29 cellular contexts compared by ENCODE assay signal in genomic region chr15:96460106-96460505, GRCh38.
"Had no signal": no experiment of that assay in that cellular context is flagged by ENCODE, and none has a peak within 500 bp of the region (broad histone marks: within the 10 kb centered on the region; RNA-seq: fewer than 3 reads in every experiment).

No MANE protein-coding gene starts in this region.

- H3K9me3 Mint-ChIP-seq: activated CD4-positive, alpha-beta memory T cell treated with anti-CD3 and anti-CD28 coated beads for 36 hours; activated CD4-positive, alpha-beta T cell treated with anti-CD3 and anti-CD28 coated beads, Interleukin-2, amount 10 ng/mL, durations not matched to agents 24 days and 14 days; activated naive CD4-positive, alpha-beta T cell treated with anti-CD3 and anti-CD28 coated beads for 36 hours; activated naive CD4-positive, alpha-beta T cell treated with anti-CD3 and anti-CD28 coated beads, Interleukin-2, amount 50 U/mL, for 24 hours; activated naive CD8-positive, alpha-beta T cell treated with anti-CD3 and anti-CD28 coated beads for 36 hours; activated naive CD8-positive, alpha-beta T cell treated with anti-CD3 and anti-CD28 coated beads, Interleukin-2, amount 50 U/mL, for 24 hours; activated T-helper 1 cell treated with anti-CD3 and anti-CD28 coated beads, Interleukin-12 subunit alpha, Interleukin-12 subunit beta, Interleukin-2, Interleukin-4 antibody, amounts not matched to agents 30 ng/mL and 10 ng/mL and 1 ng/mL, durations not matched to agents 14 hours and 24 hours and 36 hours; activated T-helper 2 cell treated with anti-CD3 and anti-CD28 coated beads, Interferon-gamma antibody, Interleukin-2, Interleukin-4, amounts not matched to agents 10 μg/mL and 5 μg/mL and 100 μg/mL, durations not matched to agents 14 hours and 24 hours and 36 hours had no signal

- DNase-seq: activated CD4-positive, alpha-beta memory T cell treated with anti-CD3 and anti-CD28 coated beads for 36 hours; activated CD4-positive, alpha-beta T cell treated with anti-CD3 and anti-CD28 coated beads for 36 hours; activated CD4-positive, alpha-beta T cell treated with anti-CD3 and anti-CD28 coated beads, Interleukin-2, amount 10 ng/mL, durations not matched to agents 24 days and 14 days; activated CD4-positive, CD25-positive, alpha-beta regulatory T cell; activated CD4-positive, CD25-positive, alpha-beta regulatory T cell treated with anti-CD3 and anti-CD28 coated beads, Interleukin-2, amount 50 U/mL, for 72 hours; activated CD8-positive, alpha-beta memory T cell treated with anti-CD3 and anti-CD28 coated beads, Interleukin-2, amount 10 ng/mL, durations not matched to agents 7 days and 5 days; activated CD8-positive, alpha-beta memory T cell treated with anti-CD3 and anti-CD28 coated beads, Interleukin-2, amount 50 U/mL, for 4 hours; activated CD8-positive, alpha-beta T cell treated with anti-CD3 and anti-CD28 coated beads, Interleukin-2, amount 10 ng/mL, durations not matched to agents 7 days and 5 days; activated effector memory CD4-positive, alpha-beta T cell treated with anti-CD3 and anti-CD28 coated beads, Interleukin-2, amount 50 U/mL, for 16 hours; activated naive CD4-positive, alpha-beta T cell treated with anti-CD3 and anti-CD28 coated beads for 36 hours; activated naive CD8-positive, alpha-beta T cell treated with anti-CD3 and anti-CD28 coated beads for 36 hours; activated naive CD8-positive, alpha-beta T cell treated with anti-CD3 and anti-CD28 coated beads, Interleukin-2, amount 50 U/mL, for 24 hours; activated T-cell treated with anti-CD3 and anti-CD28 coated beads, Interleukin-2, amount 50 U/mL, for 1 hour; activated T-cell treated with anti-CD3 and anti-CD28 coated beads, Interleukin-2, amount 50 U/mL, for 48 hours; adrenal gland; amygdala; aorta; body of pancreas; caudate nucleus; colonic mucosa; effector CD8-positive, alpha-beta T cell; foreskin fibroblast; gastrocnemius medialis; T-helper 2 cell had no signal

- H3K36me3 ChIP-seq: adrenal gland, colonic mucosa, gastrocnemius medialis had no signal

- FAIRE-seq: endothelial cell of umbilical vein had no signal

- H3K4me1 Mint-ChIP-seq: activated CD4-positive, alpha-beta T cell treated with anti-CD3 and anti-CD28 coated beads for 36 hours; activated CD4-positive, alpha-beta T cell treated with anti-CD3 and anti-CD28 coated beads, Interleukin-2, amount 10 ng/mL, durations not matched to agents 24 days and 14 days; activated CD8-positive, alpha-beta memory T cell treated with anti-CD3 and anti-CD28 coated beads, Interleukin-2, amount 10 ng/mL, durations not matched to agents 7 days and 5 days; activated naive CD4-positive, alpha-beta T cell treated with anti-CD3 and anti-CD28 coated beads, Interleukin-2, amount 50 U/mL, for 24 hours; activated naive CD8-positive, alpha-beta T cell treated with anti-CD3 and anti-CD28 coated beads for 36 hours; activated naive CD8-positive, alpha-beta T cell treated with anti-CD3 and anti-CD28 coated beads, Interleukin-2, amount 50 U/mL, for 24 hours had no signal

- H3K36me3 Mint-ChIP-seq: activated CD4-positive, alpha-beta memory T cell treated with anti-CD3 and anti-CD28 coated beads for 36 hours; activated CD8-positive, alpha-beta memory T cell treated with anti-CD3 and anti-CD28 coated beads, Interleukin-2, amount 10 ng/mL, durations not matched to agents 7 days and 5 days; activated naive CD4-positive, alpha-beta T cell treated with anti-CD3 and anti-CD28 coated beads, Interleukin-2, amount 50 U/mL, for 24 hours; activated naive CD8-positive, alpha-beta T cell treated with anti-CD3 and anti-CD28 coated beads for 36 hours had no signal

- H3K27me3 ChIP-seq: adrenal gland, body of pancreas, colonic mucosa, gastrocnemius medialis had no signal

- H3K4me1 ChIP-seq: adrenal gland, body of pancreas, colonic mucosa, gastrocnemius medialis had no signal

- H3K27me3 Mint-ChIP-seq: activated CD8-positive, alpha-beta memory T cell treated with anti-CD3 and anti-CD28 coated beads, Interleukin-2, amount 10 ng/mL, durations not matched to agents 7 days and 5 days had no signal

- H3K4me3 Mint-ChIP-seq: activated CD4-positive, alpha-beta memory T cell treated with anti-CD3 and anti-CD28 coated beads for 36 hours; activated CD4-positive, alpha-beta T cell treated with anti-CD3 and anti-CD28 coated beads for 36 hours; activated CD4-positive, alpha-beta T cell treated with anti-CD3 and anti-CD28 coated beads, Interleukin-2, amount 10 ng/mL, durations not matched to agents 24 days and 14 days; activated CD8-positive, alpha-beta memory T cell treated with anti-CD3 and anti-CD28 coated beads, Interleukin-2, amount 10 ng/mL, durations not matched to agents 7 days and 5 days; activated CD8-positive, alpha-beta T cell treated with anti-CD3 and anti-CD28 coated beads, Interleukin-2, amount 10 ng/mL, durations not matched to agents 7 days and 5 days; activated naive CD4-positive, alpha-beta T cell treated with anti-CD3 and anti-CD28 coated beads for 36 hours; activated naive CD4-positive, alpha-beta T cell treated with anti-CD3 and anti-CD28 coated beads, Interleukin-2, amount 50 U/mL, for 24 hours; activated naive CD8-positive, alpha-beta T cell treated with anti-CD3 and anti-CD28 coated beads for 36 hours; activated naive CD8-positive, alpha-beta T cell treated with anti-CD3 and anti-CD28 coated beads, Interleukin-2, amount 50 U/mL, for 24 hours; activated T-helper 1 cell treated with anti-CD3 and anti-CD28 coated beads, Interleukin-12 subunit alpha, Interleukin-12 subunit beta, Interleukin-2, Interleukin-4 antibody, amounts not matched to agents 30 ng/mL and 10 ng/mL and 1 ng/mL, durations not matched to agents 14 hours and 24 hours and 36 hours had no signal

- H3K27ac ChIP-seq: adrenal gland, body of pancreas, colonic mucosa, epithelial cell of prostate, gastrocnemius medialis had no signal

- H3K27ac Mint-ChIP-seq: activated CD4-positive, alpha-beta memory T cell treated with anti-CD3 and anti-CD28 coated beads for 36 hours; activated CD4-positive, alpha-beta T cell treated with anti-CD3 and anti-CD28 coated beads for 36 hours; activated CD4-positive, alpha-beta T cell treated with anti-CD3 and anti-CD28 coated beads, Interleukin-2, amount 10 ng/mL, durations not matched to agents 24 days and 14 days; activated CD8-positive, alpha-beta memory T cell treated with anti-CD3 and anti-CD28 coated beads, Interleukin-2, amount 10 ng/mL, durations not matched to agents 7 days and 5 days; activated CD8-positive, alpha-beta T cell treated with anti-CD3 and anti-CD28 coated beads, Interleukin-2, amount 10 ng/mL, durations not matched to agents 7 days and 5 days; activated naive CD4-positive, alpha-beta T cell treated with anti-CD3 and anti-CD28 coated beads for 36 hours; activated naive CD4-positive, alpha-beta T cell treated with anti-CD3 and anti-CD28 coated beads, Interleukin-2, amount 50 U/mL, for 24 hours; activated naive CD8-positive, alpha-beta T cell treated with anti-CD3 and anti-CD28 coated beads for 36 hours; activated naive CD8-positive, alpha-beta T cell treated with anti-CD3 and anti-CD28 coated beads, Interleukin-2, amount 50 U/mL, for 24 hours; activated T-helper 1 cell treated with anti-CD3 and anti-CD28 coated beads, Interleukin-12 subunit alpha, Interleukin-12 subunit beta, Interleukin-2, Interleukin-4 antibody, amounts not matched to agents 30 ng/mL and 10 ng/mL and 1 ng/mL, durations not matched to agents 14 hours and 24 hours and 36 hours; activated T-helper 2 cell treated with anti-CD3 and anti-CD28 coated beads, Interferon-gamma antibody, Interleukin-2, Interleukin-4, amounts not matched to agents 10 μg/mL and 5 μg/mL and 100 μg/mL, durations not matched to agents 14 hours and 24 hours and 36 hours had no signal

- H3K9me3 ChIP-seq: adrenal gland, body of pancreas, colonic mucosa, gastrocnemius medialis had no signal

- H3K4me3 ChIP-seq: adrenal gland, body of pancreas, colonic mucosa, gastrocnemius medialis had no signal
